In genomic region chr12:96902076-96902475, GRCh38 we compare ENCODE assay signal across 15 cellular contexts. TPM values are rescaled to one million over a fixed set of nuclear protein-coding genes. Genes with fewer than 3 reads are reported as not detected.
DNase-seq lines count a peak whose midpoint lies in the region; ATAC-seq, FAIRE-seq and TF ChIP-seq lines count a peak whose summit lies in the region.
"Had no signal": no experiment of that assay in that cellular context is flagged by ENCODE, and none has a peak within 500 bp of the region (broad histone marks: within the 10 kb centered on the region; RNA-seq: fewer than 3 reads in every experiment).

No MANE protein-coding gene starts in this region.

- CTCF ChIA-PET in PC-9 (lab: Charles Lee) (no interaction called here), Calu3 (lab: Charles Lee) (no interaction called here)

- H3K9me2 ChIP-seq in PC-9 (ENCODE audit: insufficient read depth), result no peaks in the 10 kb centered on the region

- no peak for TF ChIP-seq POLR2A in GM12891 (IDR thresholded peaks at IDR 0.05; ENCODE audit: low read depth, low read length)

- no peaks in the 10 kb centered on the region for H3K9me3 ChIP-seq in PC-9 (ENCODE audit: insufficient read depth, low read depth)
- H3K9me3 ChIP-seq: Caco-2, thoracic aorta had no signal

- FAIRE-seq in GM12891 (lab: Jason Lieb, UNC), result peak; percentile 35
- FAIRE-seq: endometrium had no signal

- no peak overlapping the region for H3K4me3 ChIP-seq in PC-9
- H3K4me3 ChIP-seq: hepatocyte, thoracic aorta had no signal

- H3F3A ChIP-seq in PC-9 (ENCODE audit: insufficient read depth, low read depth), result no peaks in the 10 kb centered on the region

- H3K4me1 ChIP-seq in PC-9 (replicated peaks; ENCODE audit: insufficient read depth) (peaks cover 4% of the 10 kb centered on the region; the same call in 1 of the 2 replicates), foreskin keratinocyte (no peaks in the 10 kb centered on the region)
- H3K4me1 ChIP-seq: Caco-2 had no signal

- no peak overlapping the region for H3K27ac ChIP-seq in PC-9
- H3K27ac ChIP-seq in foreskin keratinocyte, result no peak overlapping the region
- H3K27ac ChIP-seq: hepatocyte, thoracic aorta had no signal

- BruUV-seq in PC-9 (replicated peaks; lab: Mats Ljungman, UMichigan) (no TSS peak), Calu3 (replicated peaks; lab: Mats Ljungman, UMichigan) (no TSS peak)

- H2AFZ ChIP-seq in PC-9, result no peak overlapping the region
- H2AFZ ChIP-seq: hepatocyte had no signal

- H3K27me3 Mint-ChIP-seq in Calu3 (ENCODE audit: unreplicated experiment), result no peaks in the 10 kb centered on the region

- H3K4me3 Mint-ChIP-seq in Calu3 (ENCODE audit: low read depth, unreplicated experiment), result no peak overlapping the region
- H3K4me3 Mint-ChIP-seq: T-helper 17 cell had no signal

- no peaks in the 10 kb centered on the region for H3K79me2 ChIP-seq in PC-9 (ENCODE audit: low read depth)
- H3K79me2 ChIP-seq: hepatocyte had no signal

- ATAC-seq in HG03378 (IDR thresholded peaks at IDR 0.05; ENCODE audit: unreplicated experiment) (peak; percentile 43), foreskin keratinocyte (no peak), HG03460 (IDR thresholded peaks at IDR 0.05; ENCODE audit: unreplicated experiment) (no peak)
- ATAC-seq: T-helper 17 cell had no signal

- peaks cover 9% of the 10 kb centered on the region for H3K4me1 Mint-ChIP-seq in Calu3 (ENCODE audit: low read depth, unreplicated experiment)

- H3K27me3 ChIP-seq in PC-9 (ENCODE audit: insufficient read depth, low read depth) (peaks cover 6% of the 10 kb centered on the region; the same call in 1 of the 2 replicates), foreskin keratinocyte (no peaks in the 10 kb centered on the region)

- intact Hi-C loops in PC-9 (cut with micrococcal nuclease; ENCODE audit: unreplicated experiment), result loop anchor here (10.0 kb wide), 1 partner anchor 207 kb away; no protein-coding TSS in a partner anchor
- intact Hi-C loops in Calu3 (cut with micrococcal nuclease; ENCODE audit: unreplicated experiment), result no loop called here

- H3K4me2 ChIP-seq in PC-9, result peak overlapping the region; percentile 11; the same call in 1 of the 2 replicates
- H3K4me2 ChIP-seq: hepatocyte had no signal

- POLR2A ChIA-PET in PC-9 (lab: Charles Lee; ENCODE audit: unreplicated experiment), result no interaction called here

- peaks cover 7% of the 10 kb centered on the region for H3K36me3 Mint-ChIP-seq in Calu3 (ENCODE audit: insufficient read depth, unreplicated experiment)

- no peaks in the 10 kb centered on the region for H3K36me3 ChIP-seq in PC-9 (ENCODE audit: low read depth)
- H3K36me3 ChIP-seq: thoracic aorta had no signal

- no peaks in the 10 kb centered on the region for H4K20me1 ChIP-seq in PC-9 (ENCODE audit: insufficient read depth)

- TF ChIP-seq CTCF in PC-9 (conservative IDR thresholded peaks at IDR 0.05) (peak; percentile 35; the same call in 1 of the 2 replicates), foreskin keratinocyte (conservative IDR thresholded peaks at IDR 0.05) (peak; percentile 21), Calu3 (IDR thresholded peaks at IDR 0.05; ENCODE audit: unreplicated experiment) (no peak)

- no peak overlapping the region for H3K27ac Mint-ChIP-seq in Calu3 (ENCODE audit: unreplicated experiment)
- H3K27ac Mint-ChIP-seq: T-helper 17 cell had no signal

- no peak for DNase-seq in GM12891 (ENCODE audit: insufficient read length, low spot score)
- no peak for DNase-seq in PC-9
- no peak for DNase-seq in foreskin keratinocyte
- no peak for DNase-seq in NCI-H187 (lab: John Stamatoyannopoulos, UW)
- no peak for DNase-seq in Calu3
- DNase-seq: activated CD4-positive, alpha-beta T cell treated with anti-CD3 and anti-CD28 coated beads, Interleukin-2, amount 50 U/mL, for 4 hours; activated effector memory CD4-positive, alpha-beta T cell treated with anti-CD3 and anti-CD28 coated beads, Interleukin-2, amount 50 U/mL, for 16 hours; Caco-2; NCI-H1417; T-helper 17 cell had no signal

- H3K9me3 Mint-ChIP-seq in Calu3 (ENCODE audit: low read depth, unreplicated experiment), result no peaks in the 10 kb centered on the region

TF ChIP-seq in GM12891, 5 proteins besides CTCF, POLR2A, EP300 and RAD21:
- TF ChIP-seq PAX5 (IDR thresholded peaks at IDR 0.05; ENCODE audit: insufficient read depth, low read length, severe bottlenecking) (no peak), POU2F2 (IDR thresholded peaks at IDR 0.05; ENCODE audit: low read depth, low read length) (no peak), TAF1 (IDR thresholded peaks at IDR 0.05; ENCODE audit: low read depth, low read length) (no peak), SPI1 (IDR thresholded peaks at IDR 0.05; ENCODE audit: low read depth, low read length) (no peak), POLR2AphosphoS5 (IDR thresholded peaks at IDR 0.05; ENCODE audit: low read depth, low read length) (no peak)

RNA-seq across cellular contexts. Expression of gene NEDD1, which starts 5.0 kb away (rescaled TPM):
- polyA plus RNA-seq in GM12891 (2012; ENCODE audit: low read depth, missing spikeins), result 13.3 TPM
- total RNA-seq in PC-9 (2021) (24.8 and 36.3 TPM in 2 replicates), foreskin keratinocyte (42.9 and 45.5 TPM in 2 replicates), Calu3 (2022) (47.5 and 49.0 TPM in 2 replicates)
- polyA plus RNA-seq in foreskin keratinocyte, result 9.2 and 10.2 TPM in 2 replicates
